14 cellular contexts compared by ENCODE assay signal in genomic region chr4:98556451-98556850, GRCh38.
A peak's percentile ranks its signal among the peaks of the same experiment; 100 is the strongest.
DNase-seq lines count a peak whose midpoint lies in the region; ATAC-seq and TF ChIP-seq lines count a peak whose summit lies in the region.
"Had no signal": no experiment of that assay in that cellular context is flagged by ENCODE, and none has a peak within 500 bp of the region (broad histone marks: within the 10 kb centered on the region; RNA-seq: fewer than 3 reads in every experiment).

No MANE protein-coding gene starts in this region.

- no peaks in the 10 kb centered on the region for H3K9me2 ChIP-seq in PC-3 (replicated peaks; ENCODE audit: low read length)

- H3K36me3 ChIP-seq in PC-3 (ENCODE audit: low read depth, low read length): no peaks in the 10 kb centered on the region
- H3K36me3 ChIP-seq: SJCRH30 had no signal

- H3K27ac ChIP-seq in PC-3 (ENCODE audit: low read length): peak overlapping the region; percentile 78
- H3K27ac ChIP-seq: PC-9, SJCRH30 had no signal

- H3K4me2 ChIP-seq in PC-3 (ENCODE audit: low read length): no peak overlapping the region
- H3K4me2 ChIP-seq: PC-9 had no signal

- ATAC-seq in PC-3 (no peak), HG03520 (IDR thresholded peaks at IDR 0.05; ENCODE audit: unreplicated experiment) (no peak), GM18867 (IDR thresholded peaks at IDR 0.05; ENCODE audit: unreplicated experiment) (no peak)

- no peaks in the 10 kb centered on the region for H3K9me3 ChIP-seq in PC-3 (ENCODE audit: low read length)

- H3K4me1 ChIP-seq in PC-3 (ENCODE audit: insufficient read depth, low read length): peaks cover 26% of the 10 kb centered on the region
- H3K4me1 ChIP-seq: SJCRH30 had no signal

- H3K4me3 ChIP-seq in PC-3 (ENCODE audit: low read length): no peak overlapping the region
- no peak overlapping the region for H3K4me3 ChIP-seq in fibroblast of the aortic adventitia (ENCODE audit: low read depth, low read length)
- H3K4me3 ChIP-seq: PC-9, SJCRH30 had no signal

- no peak for TF ChIP-seq CTCF in PC-3 (conservative IDR thresholded peaks at IDR 0.05; ENCODE audit: low read depth, low read length)
- no peak for TF ChIP-seq CTCF in fibroblast of the aortic adventitia (IDR thresholded peaks at IDR 0.05; ENCODE audit: insufficient read depth, low read length)

- no peaks in the 10 kb centered on the region for H3K27me3 ChIP-seq in PC-3 (ENCODE audit: low read length)
- H3K27me3 ChIP-seq: SJCRH30 had no signal

- POLR2A ChIA-PET in PC-3 (lab: Charles Lee; ENCODE audit: unreplicated experiment): interaction anchor here (0.7 kb wide), 2 partner anchors 53 to 58 kb away, joined by 3 to 4 read pairs; no protein-coding TSS in a partner anchor

- H4K20me1 ChIP-seq in PC-3 (ENCODE audit: low read length): no peaks in the 10 kb centered on the region

- DNase-seq in EH (ENCODE audit: low read depth) (peak; percentile 27), PC-3 (no peak), fibroblast of the aortic adventitia (ENCODE audit: low read depth) (peak; percentile 40), superior temporal gyrus (ENCODE audit: extremely low spot score) (peak; percentile 23), NCI-H1105 (lab: John Stamatoyannopoulos, UW) (no peak)
- DNase-seq: C1 segment of cervical spinal cord, H9, Kasumi-1, NCI-H1417, NCI-H2029, PC-9, SJCRH30 had no signal

- CTCF ChIA-PET in PC-3 (lab: Charles Lee): no interaction called here

- peak overlapping the region; percentile 52 for H3K9ac ChIP-seq in PC-3 (ENCODE audit: low read length)

- BruUV-seq in PC-3 (replicated peaks; lab: Mats Ljungman, UMichigan): no TSS peak

- no peak overlapping the region for H2AFZ ChIP-seq in PC-3 (ENCODE audit: low read length)
- H2AFZ ChIP-seq: PC-9 had no signal

- no peaks in the 10 kb centered on the region for H3F3A ChIP-seq in PC-3 (ENCODE audit: low read length, unreplicated experiment)

- intact Hi-C loops in PC-3 (cut with micrococcal nuclease): loop anchor here (1.0 to 5.0 kb wide), 2 partner anchors 34 to 70 kb away; no protein-coding TSS in a partner anchor

- H3K79me2 ChIP-seq in PC-3 (ENCODE audit: low read length): peaks cover 78% of the 10 kb centered on the region

Comparison
In these comparisons a context has a peak if more than half of its experiments do, and no peak if none do; other contexts are left out.
1. DNase-seq: peak in EH (single experiment), fibroblast of the aortic adventitia (single experiment) and superior temporal gyrus (single experiment); none in PC-3 (single experiment) and NCI-H1105 (single experiment).